ENCODE assay signal across 20 cellular contexts in the genomic region with DNA sequence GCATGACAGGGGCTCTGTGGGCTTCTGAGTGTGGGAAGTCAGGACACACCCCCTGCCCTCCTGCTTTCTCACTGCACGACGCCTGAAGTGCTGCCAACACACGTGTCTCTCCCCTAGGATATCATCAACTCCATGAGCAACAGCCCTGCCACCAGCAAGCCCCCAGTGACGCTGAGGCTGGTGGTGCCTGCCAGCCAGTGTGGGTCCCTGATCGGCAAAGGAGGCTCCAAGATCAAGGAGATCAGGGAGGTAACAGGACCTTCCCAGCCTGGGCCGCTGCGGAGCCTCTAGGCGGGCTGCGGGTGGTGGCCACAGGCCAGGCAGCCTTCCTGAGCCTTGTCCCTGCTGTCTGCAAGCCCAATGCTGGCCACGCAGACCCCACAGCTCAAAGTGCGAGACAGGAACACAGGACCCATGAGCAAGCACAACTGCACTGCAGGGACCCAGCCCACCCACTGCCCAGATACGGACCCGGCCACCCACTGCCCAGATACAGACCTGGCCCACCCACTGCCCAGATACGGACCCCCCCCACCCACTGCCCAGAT.
"Had no signal": no experiment of that assay in that cellular context is flagged by ENCODE, and none has a peak within 500 bp of the region (broad histone marks: within the 10 kb centered on the region; RNA-seq: fewer than 3 reads in every experiment).

No MANE protein-coding gene starts in this region.

- DNase-seq: activated CD4-positive, alpha-beta memory T cell treated with anti-CD3 and anti-CD28 coated beads for 36 hours; activated CD4-positive, alpha-beta T cell treated with anti-CD3 and anti-CD28 coated beads for 48 hours; activated CD4-positive, CD25-positive, alpha-beta regulatory T cell treated with anti-CD3 and anti-CD28 coated beads, Interleukin-2, amount 50 U/mL, for 72 hours; activated CD8-positive, alpha-beta memory T cell treated with anti-CD3 and anti-CD28 coated beads for 24 hours; activated effector memory CD4-positive, alpha-beta T cell treated with anti-CD3 and anti-CD28 coated beads, Interleukin-2, amount 50 U/mL, for 16 hours; activated naive CD4-positive, alpha-beta T cell treated with Interleukin-2 at 50 U/mL for 16 hours; activated naive CD8-positive, alpha-beta T cell treated with anti-CD3 and anti-CD28 coated beads, Interleukin-2, amount 50 U/mL, for 24 hours; activated T-cell treated with anti-CD3 and anti-CD28 coated beads, Interleukin-2, amount 50 U/mL, for 4 hours; amniotic stem cell; MM.1S; NCI-H1436 treated with DMSO at 0.1 percent for 48 hours; NCI-H187; NCI-H2081; NCI-H446; NCI-H524; SHP77 treated with DMSO at 0.1 percent for 48 hours had no signal

- H3K4me1 ChIP-seq: ascending aorta had no signal

- FAIRE-seq: RCC 7860 had no signal

- H3K27me3 Mint-ChIP-seq: activated CD4-positive, alpha-beta memory T cell treated with anti-CD3 and anti-CD28 coated beads for 36 hours; activated naive CD8-positive, alpha-beta T cell treated with anti-CD3 and anti-CD28 coated beads, Interleukin-2, amount 50 U/mL, for 24 hours had no signal

- H3K36me3 ChIP-seq: ascending aorta had no signal

- H3K9me3 Mint-ChIP-seq: activated CD4-positive, alpha-beta memory T cell treated with anti-CD3 and anti-CD28 coated beads for 36 hours; activated naive CD4-positive, alpha-beta T cell treated with anti-CD3 and anti-CD28 coated beads, Interleukin-2, amount 50 U/mL, for 72 hours; activated naive CD8-positive, alpha-beta T cell treated with anti-CD3 and anti-CD28 coated beads, Interleukin-2, amount 50 U/mL, for 24 hours; activated T-cell treated with anti-CD3 and anti-CD28 coated beads, Interleukin-2, amount 50 U/mL, for 4 hours; T-helper 1 cell treated with Interleukin-12 subunit alpha and Interleukin-12 subunit beta and Interleukin-4 antibody, amounts not matched to agents 30 μg/mL and 1 μg/mL, for 36 hours had no signal

- H3K4me3 Mint-ChIP-seq: activated CD4-positive, alpha-beta memory T cell treated with anti-CD3 and anti-CD28 coated beads for 36 hours; activated naive CD8-positive, alpha-beta T cell treated with anti-CD3 and anti-CD28 coated beads, Interleukin-2, amount 50 U/mL, for 24 hours; activated T-cell treated with anti-CD3 and anti-CD28 coated beads, Interleukin-2, amount 50 U/mL, for 4 hours; T-helper 1 cell treated with Interleukin-12 subunit alpha and Interleukin-12 subunit beta and Interleukin-4 antibody, amounts not matched to agents 30 μg/mL and 1 μg/mL, for 36 hours had no signal

- H3K36me3 Mint-ChIP-seq: activated CD4-positive, alpha-beta memory T cell treated with anti-CD3 and anti-CD28 coated beads for 36 hours; activated naive CD4-positive, alpha-beta T cell treated with anti-CD3 and anti-CD28 coated beads, Interleukin-2, amount 50 U/mL, for 72 hours had no signal

- H3K27ac ChIP-seq: ascending aorta had no signal

- H3K27ac Mint-ChIP-seq: activated CD4-positive, alpha-beta memory T cell treated with anti-CD3 and anti-CD28 coated beads for 36 hours; activated naive CD4-positive, alpha-beta T cell treated with anti-CD3 and anti-CD28 coated beads, Interleukin-2, amount 50 U/mL, for 72 hours; activated naive CD8-positive, alpha-beta T cell treated with anti-CD3 and anti-CD28 coated beads, Interleukin-2, amount 50 U/mL, for 24 hours; T-helper 1 cell treated with Interleukin-12 subunit alpha and Interleukin-12 subunit beta and Interleukin-4 antibody, amounts not matched to agents 30 μg/mL and 1 μg/mL, for 36 hours had no signal

- H3K4me3 ChIP-seq: ascending aorta had no signal

- H3K4me1 Mint-ChIP-seq: activated naive CD8-positive, alpha-beta T cell treated with anti-CD3 and anti-CD28 coated beads, Interleukin-2, amount 50 U/mL, for 24 hours had no signal

- H3K27me3 ChIP-seq: ascending aorta had no signal

- H3K9me3 ChIP-seq: ascending aorta had no signal
